8 cellular contexts compared by ENCODE assay signal in the genomic region with DNA sequence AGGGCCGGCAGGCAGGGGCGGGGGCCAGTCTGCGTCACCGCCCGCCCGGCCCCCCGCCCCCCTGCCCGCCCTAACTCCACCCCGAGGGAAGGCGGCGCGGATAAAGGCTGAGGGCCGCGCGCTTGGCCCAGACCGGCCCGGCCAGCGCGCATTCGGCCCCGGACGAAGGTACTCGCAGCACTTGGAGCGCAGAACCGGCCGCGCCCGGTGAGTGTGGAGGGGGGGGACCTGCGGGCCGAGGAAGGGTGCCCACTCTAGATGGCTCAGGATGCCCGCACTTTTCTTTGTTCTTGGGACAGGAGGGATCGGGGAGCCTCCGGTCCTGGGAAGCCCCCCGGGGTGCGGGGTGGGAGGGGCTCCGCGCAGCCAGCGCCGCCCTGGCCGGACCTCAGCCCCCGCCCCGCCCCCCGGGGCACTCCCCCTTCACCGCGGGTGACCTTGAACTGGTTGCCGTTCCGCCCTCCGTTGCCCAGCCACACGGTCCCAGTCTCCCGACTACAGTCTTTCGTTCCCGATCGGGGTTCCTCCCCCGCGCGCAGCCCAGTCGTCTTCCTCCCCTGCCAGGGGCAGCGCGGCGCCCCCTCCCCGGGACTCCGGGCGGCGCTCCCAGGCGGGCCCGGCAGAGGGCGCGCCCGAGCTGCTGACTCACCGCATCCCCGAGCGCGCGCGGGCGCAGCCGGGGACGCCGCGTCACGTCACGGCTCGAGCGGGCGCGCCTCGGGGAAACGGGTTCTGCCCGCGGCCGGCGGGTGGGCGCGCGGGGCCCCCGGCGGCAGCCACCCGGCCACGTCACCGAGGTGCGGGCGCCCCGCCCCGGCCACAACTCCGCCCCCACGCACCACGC. TPM values are rescaled to one million over a fixed set of nuclear protein-coding genes. Genes with fewer than 3 reads are reported as not detected.
DNase-seq lines count a peak whose midpoint lies in the region; ATAC-seq and TF ChIP-seq lines count a peak whose summit lies in the region.

TSS of gene MIDN (plus strand) at position 130 of the 844 bp plus-strand sequence. CDS start 1,714 bp downstream, outside the sequence.

- H3K9ac ChIP-seq in rectal smooth muscle tissue (ENCODE audit: low read length) = peak within 1 kb of the TSS; percentile 73

- ATAC-seq in GM21515 (IDR thresholded peaks at IDR 0.05; ENCODE audit: unreplicated experiment) (peak; percentile 27), HG03378 (IDR thresholded peaks at IDR 0.05; ENCODE audit: unreplicated experiment) (no peak)

- DNase-seq in Daoy (ENCODE audit: low read depth) (peak; percentile 92), SW480 (ENCODE audit: low spot score) (peak; percentile 60), amygdala (lab: John Stamatoyannopoulos, UW) (peak in 47 of 56 donors; percentile 16 to 89 (median 73)), right atrium auricular region (ENCODE audit: low spot score) (peak; percentile 86)
- DNase-seq in Jurkat, Clone E6-1 (ENCODE audit: low read depth, low spot score) = no peak

- H3K27me3 ChIP-seq in right atrium auricular region (no peaks in the 10 kb centered on the region), rectal smooth muscle tissue (ENCODE audit: control insufficient read depth, insufficient read depth, low read length) (no peaks in the 10 kb centered on the region)

- H3K4me3 ChIP-seq in Jurkat, Clone E6-1 (ENCODE audit: low read length) = peak within 1 kb of the TSS; percentile 52
- H3K4me3 ChIP-seq in right atrium auricular region (peak within 1 kb of the TSS; percentile 81 to 82), rectal smooth muscle tissue (ENCODE audit: low read length) (peak within 1 kb of the TSS; percentile 82)

- peaks cover 0 to 75% of the 10 kb centered on the region in 2 donors for H3K4me1 ChIP-seq in right atrium auricular region
- peaks cover 30% of the 10 kb centered on the region for H3K4me1 ChIP-seq in rectal smooth muscle tissue (ENCODE audit: control insufficient read depth, insufficient read depth, low read length)

- TF ChIP-seq CTCF in right atrium auricular region (IDR thresholded peaks at IDR 0.05) = peak; percentile 88 to 97

- H3K36me3 ChIP-seq in right atrium auricular region (peaks cover 23% of the 10 kb centered on the region), rectal smooth muscle tissue (ENCODE audit: control insufficient read depth, insufficient read depth, low read length) (peaks cover 6% of the 10 kb centered on the region)

- peak within 1 kb of the TSS; percentile 99 for H3K27ac ChIP-seq in right atrium auricular region
- peak within 1 kb of the TSS; percentile 99 for H3K27ac ChIP-seq in rectal smooth muscle tissue (ENCODE audit: low read depth, low read length)

- H3K9me3 ChIP-seq in right atrium auricular region = no peaks in the 10 kb centered on the region

RNA-seq across cellular contexts. Expression of gene MIDN, which starts in this region (rescaled TPM):
- 8.7 and 14.3 TPM in 2 replicates for total RNA-seq in Daoy (2014; rRNA removed; shearing (Covaris generic))
- polyA plus RNA-seq in Jurkat, Clone E6-1 (2012; ENCODE audit: insufficient read depth, insufficient read length) = 29.9 TPM
- 10 to 100 TPM; 42.1 to 42.2 TPM for total RNA-seq in right atrium auricular region
